Comparison of ENCODE assay signal across 8 cellular contexts in genomic region chr19:42252365-42253244, GRCh38. TPM values are rescaled to one million over a fixed set of nuclear protein-coding genes. Genes with fewer than 3 reads are reported as not detected.
DNase-seq lines count a peak whose midpoint lies in the region; ATAC-seq, FAIRE-seq and TF ChIP-seq lines count a peak whose summit lies in the region.

No MANE protein-coding gene starts in this region.

- H3K79me1 ChIP-seq in mesenchymal stem cell (replicated peaks; ENCODE audit: low read length, poor library complexity, severe bottlenecking) = peaks cover 13% of the 10 kb centered on the region

- no peak overlapping the region for H2AFZ ChIP-seq in mesenchymal stem cell (ENCODE audit: low read depth, low read length)

- 8% methylated on average over 17 of the region's 27 CpGs for WGBS in mesenchymal stem cell

- peak overlapping the region; percentile 90 for H3K9ac ChIP-seq in mesenchymal stem cell (ENCODE audit: low read length)

- H3K4me3 Mint-ChIP-seq in effector memory CD8-positive, alpha-beta T cell = peak overlapping the region; percentile 86 to 96

- H3K9me3 ChIP-seq in Peyer's patch (no peaks in the 10 kb centered on the region), mesenchymal stem cell (ENCODE audit: control insufficient read depth, low read length) (no peaks in the 10 kb centered on the region), tibial artery (no peaks in the 10 kb centered on the region)

- no peak overlapping the region for H4K8ac ChIP-seq in mesenchymal stem cell (ENCODE audit: low read length)

- H3K27me3 Mint-ChIP-seq in effector memory CD8-positive, alpha-beta T cell = no peaks in the 10 kb centered on the region

- peak overlapping the region; percentile 75 for H2BK15ac ChIP-seq in mesenchymal stem cell (ENCODE audit: low read depth, poor library complexity, severe bottlenecking)

- peaks cover 0 to 27% (median 0%) of the 10 kb centered on the region in 3 donors for H3K36me3 ChIP-seq in Peyer's patch
- peaks cover 14 to 37% of the 10 kb centered on the region in 2 experiments for H3K36me3 ChIP-seq in mesenchymal stem cell (ENCODE audit: control insufficient read depth in 1 of 2, insufficient read depth in 2 of 2, low read depth in 1 of 2, low read length in 2 of 2)
- H3K36me3 ChIP-seq in tibial artery = peaks cover 0 to 23% (median 21%) of the 10 kb centered on the region in 3 donors

- H3K14ac ChIP-seq in mesenchymal stem cell (ENCODE audit: low read length in 2 of 2) = peak overlapping the region in 1 of 2 experiments; percentile 82

- TF ChIP-seq CTCF in Peyer's patch (IDR thresholded peaks at IDR 0.05) = no peak
- TF ChIP-seq CTCF in tibial artery (IDR thresholded peaks at IDR 0.05) = no peak

- H3K36me3 Mint-ChIP-seq in effector memory CD8-positive, alpha-beta T cell (ENCODE audit: insufficient read depth) = peaks cover 44% of the 10 kb centered on the region

- TF ChIP-seq POLR2A in GM12891 (IDR thresholded peaks at IDR 0.05; ENCODE audit: low read depth, low read length) (no peak), Peyer's patch (IDR thresholded peaks at IDR 0.05) (no peak)

- FAIRE-seq in GM12891 (lab: Jason Lieb, UNC) = peak; percentile 9

- H3K4me3 ChIP-seq in Peyer's patch (peak overlapping the region; percentile 72 to 98 (median 84)), mesenchymal stem cell (ENCODE audit: insufficient read depth in 1 of 2, low read depth in 1 of 2, low read length in 2 of 2) (peak overlapping the region; percentile 83 to 99), tibial artery (peak overlapping the region; percentile 85 to 97)

- peak overlapping the region; percentile 49 for H2AK5ac ChIP-seq in mesenchymal stem cell (ENCODE audit: low read length, severe bottlenecking)

- intact Hi-C loops in tibial artery (cut with DNase I; ENCODE audit: low total_unique reads) = no loop called here

- H2BK5ac ChIP-seq in mesenchymal stem cell (ENCODE audit: low read depth, low read length, poor library complexity, severe bottlenecking) = peak overlapping the region; percentile 48

- peak overlapping the region; percentile 93 for H3K27ac Mint-ChIP-seq in effector memory CD8-positive, alpha-beta T cell

- H3K27me3 ChIP-seq in Peyer's patch (no peaks in the 10 kb centered on the region), mesenchymal stem cell (ENCODE audit: control insufficient read depth in 1 of 2, insufficient read depth in 1 of 2, low read length in 2 of 2) (no peaks in the 10 kb centered on the region), tibial artery (no peaks in the 10 kb centered on the region)

- peaks cover 24 to 29% of the 10 kb centered on the region in 2 donors for H3K4me1 Mint-ChIP-seq in effector memory CD8-positive, alpha-beta T cell (ENCODE audit: low read depth in 2 of 2)

- ATAC-seq in effector memory CD8-positive, alpha-beta T cell (replicated peaks) = no peak
- ATAC-seq in GM21447 (IDR thresholded peaks at IDR 0.05; ENCODE audit: unreplicated experiment) = no peak

- peak overlapping the region; percentile 99 to 100 (median 100) for H3K27ac ChIP-seq in Peyer's patch
- H3K27ac ChIP-seq in mesenchymal stem cell (ENCODE audit: low read length, poor library complexity, severe bottlenecking) = peak overlapping the region; percentile 78
- peak overlapping the region; percentile 99 for H3K27ac ChIP-seq in tibial artery

- H2BK12ac ChIP-seq in mesenchymal stem cell (ENCODE audit: low read length in 2 of 2) = peak overlapping the region; percentile 2 to 12

- DNase-seq in GM12891 (ENCODE audit: insufficient read length, low spot score) = no peak
- DNase-seq in Peyer's patch = peak in 2 of 3 donors; percentile 53 to 56
- no peak for DNase-seq in effector memory CD8-positive, alpha-beta T cell
- DNase-seq in mesenchymal stem cell = peak; percentile 81
- DNase-seq in tibial artery = peak; percentile 70 to 86
- DNase-seq in NCI-H345 (lab: John Stamatoyannopoulos, UW) = no peak
- no peak for DNase-seq in effector CD4-positive, alpha-beta T cell

- no peaks in the 10 kb centered on the region for H3K9me3 Mint-ChIP-seq in effector memory CD8-positive, alpha-beta T cell

- H4K91ac ChIP-seq in mesenchymal stem cell (ENCODE audit: low read length) = peak overlapping the region; percentile 29

- peak overlapping the region in 1 of 2 experiments; percentile 97 for H3K23ac ChIP-seq in mesenchymal stem cell (ENCODE audit: low read length in 2 of 2)

- H3K18ac ChIP-seq in mesenchymal stem cell (ENCODE audit: low read depth in 1 of 2, low read length in 2 of 2) = peak overlapping the region; percentile 86 to 91

- peaks cover 5 to 49% (median 16%) of the 10 kb centered on the region in 4 donors for H3K4me1 ChIP-seq in Peyer's patch
- H3K4me1 ChIP-seq in mesenchymal stem cell (ENCODE audit: control insufficient read depth, insufficient read depth, low read depth, low read length) = peaks cover 34% of the 10 kb centered on the region
- H3K4me1 ChIP-seq in tibial artery = peaks cover 0 to 60% (median 46%) of the 10 kb centered on the region in 4 donors

- peak overlapping the region; percentile 76 for H3K4me2 ChIP-seq in mesenchymal stem cell (ENCODE audit: low read length, poor library complexity, severe bottlenecking)

- peak overlapping the region; percentile 31 to 91 for H3K4ac ChIP-seq in mesenchymal stem cell (ENCODE audit: low read depth in 1 of 2, low read length in 2 of 2)

- H2BK120ac ChIP-seq in mesenchymal stem cell (ENCODE audit: low read depth, low read length) = no peak overlapping the region

TF ChIP-seq in GM12891, 5 proteins besides CTCF, POLR2A, EP300 and RAD21:
- TF ChIP-seq TAF1 (IDR thresholded peaks at IDR 0.05; ENCODE audit: low read depth, low read length) = no peak
- TF ChIP-seq POU2F2 (IDR thresholded peaks at IDR 0.05; ENCODE audit: low read depth, low read length) = 0 out of 2 replicates have a peak, but pooled peaks have one; percentile 8

RNA-seq across cellular contexts. Expression of gene ERF, which starts 2.3 kb away (rescaled TPM):
- 18.2 TPM for polyA plus RNA-seq in GM12891 (2012; ENCODE audit: low read depth, missing spikeins)
- 10 to 100 TPM; 13.2 to 85.4 (median 49.3) TPM for total RNA-seq in Peyer's patch
- 57.9 TPM for polyA plus RNA-seq in mesenchymal stem cell (2013, experiment 1 of 2)
- polyA plus RNA-seq in mesenchymal stem cell (2013, experiment 2 of 2) = 59.6 TPM

RNA-seq across cellular contexts. Expression of gene GSK3A, which starts 10.2 kb away (rescaled TPM):
- 27.4 TPM for polyA plus RNA-seq in GM12891 (2012; ENCODE audit: low read depth, missing spikeins)
- 10 to 100 TPM; 31.4 to 44.1 (median 41.0) TPM for total RNA-seq in Peyer's patch
- polyA plus RNA-seq in mesenchymal stem cell (2013, experiment 1 of 2) = 60.9 TPM
- polyA plus RNA-seq in mesenchymal stem cell (2013, experiment 2 of 2) = 57.5 TPM

RNA-seq across cellular contexts. Expression of gene CIC, which starts 16.4 kb away (rescaled TPM):
- 18.5 TPM for polyA plus RNA-seq in GM12891 (2012; ENCODE audit: low read depth, missing spikeins)
- 10 to 100 TPM; 40.5 to 72.8 (median 67.2) TPM for total RNA-seq in Peyer's patch
- 55.2 TPM for polyA plus RNA-seq in mesenchymal stem cell (2013, experiment 1 of 2)
- polyA plus RNA-seq in mesenchymal stem cell (2013, experiment 2 of 2) = 52.0 TPM

RNA-seq across cellular contexts. Expression of gene ZNF526, which starts 32.5 kb away (rescaled TPM):
- polyA plus RNA-seq in GM12891 (2012; ENCODE audit: low read depth, missing spikeins) = 3.3 TPM
- total RNA-seq in Peyer's patch = 10 to 100 TPM in 3 of 4 donors, 1 to 10 TPM in 1; 9.1 to 14.0 (median 12.3) TPM
- 6.4 TPM for polyA plus RNA-seq in mesenchymal stem cell (2013, experiment 1 of 2)
- polyA plus RNA-seq in mesenchymal stem cell (2013, experiment 2 of 2) = 6.4 TPM

RNA-seq across cellular contexts. Expression of gene DEDD2, which starts 35.1 kb away (rescaled TPM):
- 14.7 TPM for polyA plus RNA-seq in GM12891 (2012; ENCODE audit: low read depth, missing spikeins)
- total RNA-seq in Peyer's patch = 10 to 100 TPM; 20.6 to 60.2 (median 51.6) TPM
- polyA plus RNA-seq in mesenchymal stem cell (2013, experiment 1 of 2) = 17.2 TPM
- polyA plus RNA-seq in mesenchymal stem cell (2013, experiment 2 of 2) = 17.0 TPM

Comparison
In these comparisons a context has a peak if more than half of its experiments do, and no peak if none do; other contexts are left out.
1. DNase-seq: peak in Peyer's patch (2 of 3), mesenchymal stem cell (single experiment) and tibial artery (2 of 2); none in GM12891 (single experiment), effector memory CD8-positive, alpha-beta T cell (0 of 3), NCI-H345 (single experiment) and effector CD4-positive, alpha-beta T cell (single experiment).
2. Peak in every context shown above with its lines, with median percentiles within 50 percentile points of each other: H3K27ac ChIP-seq and H3K4me3 ChIP-seq.